15 cellular contexts compared by ENCODE assay signal in the genomic region with DNA sequence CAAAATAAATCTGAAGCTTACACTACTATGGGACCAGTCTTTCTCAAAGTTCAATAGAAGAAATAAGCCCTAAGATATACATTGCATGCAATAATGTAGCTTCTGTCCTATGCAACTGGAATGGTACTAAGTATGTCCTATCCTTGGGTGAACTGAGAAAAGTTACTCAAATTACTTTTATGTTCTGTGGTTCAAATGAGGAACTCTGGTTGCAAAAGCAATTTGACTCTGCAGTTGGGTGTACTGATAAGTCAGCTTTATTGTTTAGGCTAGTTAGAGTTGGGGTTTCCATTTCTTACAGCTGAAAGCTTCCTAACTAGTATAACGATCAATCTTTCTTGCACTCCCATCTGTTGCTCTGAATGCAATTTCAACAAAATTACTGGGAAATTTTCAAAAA. TPM values are rescaled to one million over a fixed set of nuclear protein-coding genes. Genes with fewer than 3 reads are reported as not detected.
A peak's percentile ranks its signal among the peaks of the same experiment; 100 is the strongest.
DNase-seq lines count a peak whose midpoint lies in the region; ATAC-seq, FAIRE-seq and TF ChIP-seq lines count a peak whose summit lies in the region.
"Had no signal": no experiment of that assay in that cellular context is flagged by ENCODE, and none has a peak within 500 bp of the region (broad histone marks: within the 10 kb centered on the region; RNA-seq: fewer than 3 reads in every experiment).

No MANE protein-coding gene starts in this region.

- CTCF ChIA-PET in K562 (lab: Yijun Ruan, JAX; ENCODE audit: low intra/inter-chr PET ratio): no interaction called here

- TF ChIP-seq CTCF in NB4 (IDR thresholded peaks at IDR 0.05; ENCODE audit: low read depth, low read length) (no peak), K562 (IDR thresholded peaks at IDR 0.05 in 2 of 3, conservative IDR thresholded peaks at IDR 0.05 in 1 of 3; ENCODE audit: insufficient read depth in 2 of 3, low read depth in 1 of 3, low read length in 3 of 3) (no peak)

- H4K20me1 ChIP-seq in K562 (replicated peaks; ENCODE audit: control insufficient read depth, insufficient read depth, low read length): no peaks in the 10 kb centered on the region

- H3K4me1 ChIP-seq in K562 (replicated peaks in 1 of 2; ENCODE audit: control insufficient read depth in 2 of 2, insufficient read depth in 2 of 2, low read length in 2 of 2): no peaks in the 10 kb centered on the region

- WGBS in K562 (ENCODE audit: insufficient coverage, low coverage, missing lambda C conversion rate): 15% methylated on average over 1 of the region's 1 CpG

- H3K9me3 ChIP-seq in K562 (replicated peaks; ENCODE audit: control insufficient read depth, insufficient read depth, low read depth, low read length): no peaks in the 10 kb centered on the region

- intact Hi-C loops in K562 (cut with micrococcal nuclease): no loop called here

- no peak for TF ChIP-seq POLR2A in NB4 (IDR thresholded peaks at IDR 0.05; ENCODE audit: extremely low read depth, insufficient read length)
- TF ChIP-seq POLR2A in K562 (conservative IDR thresholded peaks at IDR 0.05): no peak

- H3K36me3 ChIP-seq in K562 (ENCODE audit: control insufficient read depth, insufficient read depth, low read length): no peaks in the 10 kb centered on the region

- H3K79me2 ChIP-seq in K562 (ENCODE audit: control insufficient read depth, insufficient read depth, low read length): no peaks in the 10 kb centered on the region

- no peak overlapping the region for H2AFZ ChIP-seq in K562 (ENCODE audit: low read depth, low read length)

- no TSS peak for BruUV-seq in K562 (replicated peaks; lab: Mats Ljungman, UMichigan)

- no peaks in the 10 kb centered on the region for H3K9me1 ChIP-seq in K562 (ENCODE audit: control insufficient read depth, insufficient read depth, low read length)

- FAIRE-seq in K562 (lab: Jason Lieb, UNC): no peak
- FAIRE-seq: H1 had no signal

- no peak overlapping the region for H3K9ac ChIP-seq in K562 (ENCODE audit: insufficient read depth in 1 of 2, low read depth in 2 of 2, low read length in 2 of 2)

- no peak for TF ChIP-seq RAD21 in K562 (CRISPR knock-in tag; conservative IDR thresholded peaks at IDR 0.05 in 1 of 2, IDR thresholded peaks at IDR 0.05 in 1 of 2)

- POLR2A ChIA-PET in K562 (lab: Yijun Ruan, JAX): no interaction called here

- no peak overlapping the region for H3K27ac ChIP-seq in K562 (ENCODE audit: extremely low read depth, low read depth, low read length)

- ATAC-seq in K562 (no peak), HG03571 (IDR thresholded peaks at IDR 0.05; ENCODE audit: unreplicated experiment) (no peak)
- ATAC-seq: T-helper 17 cell had no signal

- in situ Hi-C loops in K562 (cut with MboI): no loop called here

- DNase-seq in SKM-1 treated with dmso at 0.1 percent for 144 hours (lab: John Stamatoyannopoulos, UW; ENCODE audit: unreplicated experiment): peak; percentile 57
- no peak for DNase-seq in SKM-1 (lab: John Stamatoyannopoulos, UW; ENCODE audit: unreplicated experiment)
- DNase-seq in NB4 (ENCODE audit: low read depth): peak; percentile 66
- DNase-seq in K562 (ENCODE audit: extremely low read depth in 1 of 4, low spot score in 3 of 4): no peak
- no peak for DNase-seq in NCI-H1417 treated with DMSO at 0.1 percent for 48 hours (lab: John Stamatoyannopoulos, UW)
- DNase-seq in effector CD4-positive, alpha-beta T cell: no peak
- DNase-seq: CD4-positive, alpha-beta memory T cell; NCI-H1436; NCI-H1930; NCI-H345; NCI-H524 treated with DMSO at 0.1 percent for 48 hours; SHP77 treated with DMSO at 0.1 percent for 48 hours; T-helper 17 cell had no signal

- no peak for TF ChIP-seq EP300 in K562 (IDR thresholded peaks at IDR 0.05; ENCODE audit: low read length)

- H3K27me3 ChIP-seq in K562 (ENCODE audit: control insufficient read depth in 2 of 2, insufficient read depth in 2 of 2, low read length in 2 of 2): no peaks in the 10 kb centered on the region

- no peak overlapping the region for H3K4me2 ChIP-seq in K562 (ENCODE audit: insufficient read depth, low read length)

- H3K4me3 ChIP-seq in NB4 (ENCODE audit: low read depth, low read length): no peak overlapping the region
- no peak overlapping the region for H3K4me3 ChIP-seq in K562

TF ChIP-seq in K562, 482 proteins besides CTCF, POLR2A, EP300 and RAD21:
- TF ChIP-seq, protein P1, sequence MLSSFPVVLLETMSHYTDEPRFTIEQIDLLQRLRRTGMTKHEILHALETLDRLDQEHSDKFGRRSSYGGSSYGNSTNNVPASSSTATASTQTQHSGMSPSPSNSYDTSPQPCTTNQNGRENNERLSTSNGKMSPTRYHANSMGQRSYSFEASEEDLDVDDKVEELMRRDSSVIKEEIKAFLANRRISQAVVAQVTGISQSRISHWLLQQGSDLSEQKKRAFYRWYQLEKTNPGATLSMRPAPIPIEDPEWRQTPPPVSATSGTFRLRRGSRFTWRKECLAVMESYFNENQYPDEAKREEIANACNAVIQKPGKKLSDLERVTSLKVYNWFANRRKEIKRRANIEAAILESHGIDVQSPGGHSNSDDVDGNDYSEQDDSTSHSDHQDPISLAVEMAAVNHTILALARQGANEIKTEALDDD (IDR thresholded peaks at IDR 0.05): 0 out of 2 replicates have a peak, but pooled peaks have one; percentile 46
- TF ChIP-seq COPS2 (conservative IDR thresholded peaks at IDR 0.05): no peak

RNA-seq across cellular contexts. Expression of a gene that starts 29.2 kb away (rescaled TPM):
- 4.8 and 15.7 TPM in 2 replicates for total RNA-seq in K562 (2011; cell fraction: chromatin; rRNA removed; ENCODE audit: low replicate concordance)
- 2.8 and 3.4 TPM in 2 replicates for total RNA-seq in K562 (2011; cell fraction: nucleolus; rRNA removed)
- total RNA-seq in K562 (2011; cell fraction: nucleoplasm; rRNA removed): 4.6 and 6.6 TPM in 2 replicates
- total RNA-seq in K562 (2014; rRNA removed) (0.53 and 0.54 TPM in 2 replicates), K562 (2014; rRNA removed; fragmentation: Illumina TruSeq; extraction: Trizol) (1.0 and 1.1 TPM in 2 replicates), K562 (2015; rRNA removed; fragmentation: Illumina TruSeq; extraction: Trizol) (1.2 and 1.3 TPM in 2 replicates), K562 (2021) (0.98 and 1.2 TPM in 2 replicates)
- polyA plus RNA-seq in K562 (2011; rRNA removed) (1.0 and 1.2 TPM in 2 replicates), K562 (2014; fragmentation: Illumina TruSeq; extraction: Trizol) (0.60 and 0.82 TPM in 2 replicates), K562 (2014; fragmentation: Nextera tagmentation; extraction: Ambion mirVana) (under 1 TPM; 0.06 to 0.10 TPM), K562 (2014; rRNA removed) (1.6 and 1.7 TPM in 2 replicates)
- polyA plus RNA-seq in K562 (2011; cell fraction: cytosol; rRNA removed): 0.37 and 0.42 TPM in 2 replicates
- polyA plus RNA-seq in K562 (2011; cell fraction: nucleus; rRNA removed): 5.2 and 5.5 TPM in 2 replicates
- polyA plus RNA-seq in K562 (2012): 0.52 and 0.82 TPM in 2 replicates
- 1.2 and 2.8 TPM in 2 replicates for polyA minus RNA-seq in K562 (2011; rRNA and poly(A)+ RNA removed)
- 0.29 and 0.73 TPM in 2 replicates for polyA minus RNA-seq in K562 (2011; cell fraction: cytosol; rRNA and poly(A)+ RNA removed)
- polyA minus RNA-seq in K562 (2011; cell fraction: nucleus; rRNA and poly(A)+ RNA removed): 5.8 and 9.2 TPM in 2 replicates

RNA-seq across cellular contexts. Expression of a gene that starts 48.2 kb away (rescaled TPM):
- 50.0 and 99.2 TPM in 2 replicates for total RNA-seq in K562 (2011; cell fraction: chromatin; rRNA removed; ENCODE audit: low replicate concordance)
- 40.7 and 43.4 TPM in 2 replicates for total RNA-seq in K562 (2011; cell fraction: nucleolus; rRNA removed)
- total RNA-seq in K562 (2011; cell fraction: nucleoplasm; rRNA removed): 49.0 and 65.7 TPM in 2 replicates
- total RNA-seq in K562 (2014; rRNA removed): 17.8 and 22.9 TPM in 2 replicates
- 14.3 and 16.0 TPM in 2 replicates for total RNA-seq in K562 (2014; rRNA removed; fragmentation: Illumina TruSeq; extraction: Trizol)
- total RNA-seq in K562 (2015; rRNA removed; fragmentation: Illumina TruSeq; extraction: Trizol): 18.1 and 19.3 TPM in 2 replicates
- total RNA-seq in K562 (2021): 19.0 and 20.6 TPM in 2 replicates
- 31.3 and 36.5 TPM in 2 replicates for polyA plus RNA-seq in K562 (2011; rRNA removed)
- polyA plus RNA-seq in K562 (2011; cell fraction: cytosol; rRNA removed): 12.0 and 20.0 TPM in 2 replicates
- polyA plus RNA-seq in K562 (2011; cell fraction: nucleus; rRNA removed): 82.1 and 111 TPM in 2 replicates
- polyA plus RNA-seq in K562 (2012): 15.0 and 15.4 TPM in 2 replicates
- polyA plus RNA-seq in K562 (2014; fragmentation: Illumina TruSeq; extraction: Trizol): 11.3 and 12.8 TPM in 2 replicates
- polyA plus RNA-seq in K562 (2014; fragmentation: Nextera tagmentation; extraction: Ambion mirVana): 10 to 100 TPM; 17.2 to 19.7 TPM
- 28.2 and 33.0 TPM in 2 replicates for polyA plus RNA-seq in K562 (2014; rRNA removed)
- polyA minus RNA-seq in K562 (2011; rRNA and poly(A)+ RNA removed): 22.8 and 30.6 TPM in 2 replicates
- polyA minus RNA-seq in K562 (2011; cell fraction: cytosol; rRNA and poly(A)+ RNA removed): 11.7 and 15.4 TPM in 2 replicates
- polyA minus RNA-seq in K562 (2011; cell fraction: nucleus; rRNA and poly(A)+ RNA removed): 72.6 and 116 TPM in 2 replicates

RNA-seq across cellular contexts. Expression of a gene that starts 48.3 kb away (rescaled TPM):
- 51.4 and 97.8 TPM in 2 replicates for total RNA-seq in K562 (2011; cell fraction: chromatin; rRNA removed; ENCODE audit: low replicate concordance)
- 38.9 and 48.3 TPM in 2 replicates for total RNA-seq in K562 (2011; cell fraction: nucleolus; rRNA removed)
- 73.9 and 83.6 TPM in 2 replicates for total RNA-seq in K562 (2011; cell fraction: nucleoplasm; rRNA removed)
- total RNA-seq in K562 (2014; rRNA removed) (19.7 and 24.9 TPM in 2 replicates), K562 (2014; rRNA removed; fragmentation: Illumina TruSeq; extraction: Trizol) (33.8 and 37.8 TPM in 2 replicates), K562 (2015; rRNA removed; fragmentation: Illumina TruSeq; extraction: Trizol) (26.9 and 30.3 TPM in 2 replicates), K562 (2021) (19.3 and 21.2 TPM in 2 replicates)
- polyA plus RNA-seq in K562 (2011; rRNA removed) (78.9 and 90.2 TPM in 2 replicates), K562 (2014; fragmentation: Illumina TruSeq; extraction: Trizol) (34.1 and 42.6 TPM in 2 replicates), K562 (2014; fragmentation: Nextera tagmentation; extraction: Ambion mirVana) (100 to 1,000 TPM; 114 to 119 TPM), K562 (2014; rRNA removed) (26.2 and 38.5 TPM in 2 replicates)
- polyA plus RNA-seq in K562 (2011; cell fraction: cytosol; rRNA removed): 61.5 and 93.3 TPM in 2 replicates
- 73.3 and 78.6 TPM in 2 replicates for polyA plus RNA-seq in K562 (2011; cell fraction: nucleus; rRNA removed)
- 19.8 and 22.3 TPM in 2 replicates for polyA plus RNA-seq in K562 (2012)
- polyA minus RNA-seq in K562 (2011; rRNA and poly(A)+ RNA removed): 64.5 and 71.5 TPM in 2 replicates
- 19.7 and 20.2 TPM in 2 replicates for polyA minus RNA-seq in K562 (2011; cell fraction: cytosol; rRNA and poly(A)+ RNA removed)
- polyA minus RNA-seq in K562 (2011; cell fraction: nucleus; rRNA and poly(A)+ RNA removed): 31.1 and 43.5 TPM in 2 replicates

Comparison
In these comparisons a context has a peak if more than half of its experiments do, and no peak if none do; other contexts are left out.
1. DNase-seq: peak in SKM-1 treated with dmso at 0.1 percent for 144 hours (single experiment) and NB4 (single experiment); none in SKM-1 (single experiment), K562 (0 of 4), NCI-H1417 treated with DMSO at 0.1 percent for 48 hours (single experiment) and effector CD4-positive, alpha-beta T cell (single experiment).